In genomic region chr6:34359438-34360158, GRCh38 we compare ENCODE assay signal across 16 cellular contexts. TPM values are rescaled to one million over a fixed set of nuclear protein-coding genes. Genes with fewer than 3 reads are reported as not detected.
DNase-seq lines count a peak whose midpoint lies in the region; ATAC-seq, FAIRE-seq and TF ChIP-seq lines count a peak whose summit lies in the region.
"Had no signal": no experiment of that assay in that cellular context is flagged by ENCODE, and none has a peak within 500 bp of the region (broad histone marks: within the 10 kb centered on the region; RNA-seq: fewer than 3 reads in every experiment).

No MANE protein-coding gene starts in this region.

- dilution Hi-C loops in keratinocyte (cut with MboI; ENCODE audit: extremely low pct_ligation_motif_present, low sequenced_read_pairs), result no loop called here

- no peak overlapping the region for H2AFZ ChIP-seq in ACC112 (ENCODE audit: low read length, unreplicated experiment)
- H2AFZ ChIP-seq in keratinocyte (ENCODE audit: control insufficient read depth, low read length), result no peak overlapping the region

- H3K4me1 ChIP-seq in ACC112 (ENCODE audit: control insufficient read depth, insufficient read depth, low read length, unreplicated experiment) (peaks cover 16% of the 10 kb centered on the region), keratinocyte (ENCODE audit: control insufficient read depth, extremely low read depth, insufficient read depth, low read length) (peaks cover 15% of the 10 kb centered on the region)

- ATAC-seq in GM21423 (IDR thresholded peaks at IDR 0.05; ENCODE audit: unreplicated experiment), result no peak
- ATAC-seq in stimulated activated naive CD8-positive, alpha-beta T cell treated with anti-CD3 and anti-CD28 coated beads, Interleukin-15, amount 100 ng/mL, for 72 hours, result no peak
- ATAC-seq: activated CD4-positive, CD25-positive, alpha-beta regulatory T cell treated with anti-CD3 and anti-CD28 coated beads, Interleukin-2, amount 50 U/mL, for 24 hours; activated T-cell treated with anti-CD3 and anti-CD28 coated beads, Interleukin-2, amount 50 U/mL, for 72 hours; body of pancreas; Right ventricle myocardium inferior had no signal

- peak overlapping the region; percentile 72 for H3K4me3 Mint-ChIP-seq in HFFc6
- no peak overlapping the region for H3K4me3 Mint-ChIP-seq in stimulated activated naive CD8-positive, alpha-beta T cell treated with anti-CD3 and anti-CD28 coated beads, Interleukin-15, amount 100 ng/mL, for 72 hours
- H3K4me3 Mint-ChIP-seq: activated T-cell treated with anti-CD3 and anti-CD28 coated beads, Interleukin-2, amount 50 U/mL, for 72 hours; IgD-negative memory B cell had no signal

- H3K27me3 Mint-ChIP-seq in HFFc6 (ENCODE audit: insufficient read depth), result no peaks in the 10 kb centered on the region
- no peaks in the 10 kb centered on the region for H3K27me3 Mint-ChIP-seq in stimulated activated naive CD8-positive, alpha-beta T cell treated with anti-CD3 and anti-CD28 coated beads, Interleukin-15, amount 100 ng/mL, for 72 hours
- H3K27me3 Mint-ChIP-seq: IgD-negative memory B cell had no signal

- peaks cover 57% of the 10 kb centered on the region for H3K79me2 ChIP-seq in ACC112 (ENCODE audit: control insufficient read depth, insufficient read depth, low read length, unreplicated experiment)
- H3K79me2 ChIP-seq in keratinocyte (ENCODE audit: control insufficient read depth, insufficient read depth, low read length), result peaks cover 68% of the 10 kb centered on the region

- peaks cover 50% of the 10 kb centered on the region for H3K4me1 Mint-ChIP-seq in HFFc6 (ENCODE audit: low read depth)
- peaks cover 35% of the 10 kb centered on the region for H3K4me1 Mint-ChIP-seq in stimulated activated naive CD8-positive, alpha-beta T cell treated with anti-CD3 and anti-CD28 coated beads, Interleukin-15, amount 100 ng/mL, for 72 hours

- H3K36me3 Mint-ChIP-seq in HFFc6 (ENCODE audit: low read depth), result peaks cover 3% of the 10 kb centered on the region; the same call in 1 of the 2 replicates
- H3K36me3 Mint-ChIP-seq: IgD-negative memory B cell had no signal

- H3K9me3 ChIP-seq in keratinocyte (ENCODE audit: control insufficient read depth, low read depth, low read length), result no peaks in the 10 kb centered on the region
- H3K9me3 ChIP-seq: body of pancreas had no signal

- no peaks in the 10 kb centered on the region for H3K9me3 Mint-ChIP-seq in HFFc6
- H3K9me3 Mint-ChIP-seq in stimulated activated naive CD8-positive, alpha-beta T cell treated with anti-CD3 and anti-CD28 coated beads, Interleukin-15, amount 100 ng/mL, for 72 hours, result no peaks in the 10 kb centered on the region
- H3K9me3 Mint-ChIP-seq: activated T-cell treated with anti-CD3 and anti-CD28 coated beads, Interleukin-2, amount 50 U/mL, for 72 hours; IgD-negative memory B cell had no signal

- H3K27ac Mint-ChIP-seq in HFFc6, result peak overlapping the region; percentile 50
- H3K27ac Mint-ChIP-seq in stimulated activated naive CD8-positive, alpha-beta T cell treated with anti-CD3 and anti-CD28 coated beads, Interleukin-15, amount 100 ng/mL, for 72 hours, result peak overlapping the region in 1 of 2 donors; percentile 42

- no peaks in the 10 kb centered on the region for H3K9me1 ChIP-seq in keratinocyte (ENCODE audit: control insufficient read depth, extremely low read depth, insufficient read depth, low read length)

- no peak for FAIRE-seq in keratinocyte (lab: Jason Lieb, UNC)

- H3K27me3 ChIP-seq in ACC112 (ENCODE audit: insufficient read depth, low read length) (no peaks in the 10 kb centered on the region), keratinocyte (ENCODE audit: control insufficient read depth, extremely low read depth, insufficient read depth, low read length) (no peaks in the 10 kb centered on the region)
- H3K27me3 ChIP-seq: body of pancreas had no signal

- H3K4me3 ChIP-seq in ACC112 (ENCODE audit: low read depth, low read length) (no peak overlapping the region; the same call in 1 of the 2 replicates), keratinocyte (ENCODE audit: control insufficient read depth in 2 of 3, extremely low read depth in 1 of 3, insufficient read depth in 2 of 3, low read depth in 1 of 3, low read length in 3 of 3) (no peak overlapping the region)
- H3K4me3 ChIP-seq: body of pancreas had no signal

- peaks cover 3% of the 10 kb centered on the region for H4K20me1 ChIP-seq in keratinocyte (ENCODE audit: control insufficient read depth, extremely low read depth, insufficient read depth, low read length)

- H3K27ac ChIP-seq in ACC112 (ENCODE audit: low read depth, low read length), result peak overlapping the region; percentile 0; the same call in 1 of the 2 replicates
- H3K27ac ChIP-seq in VCaP, result peak overlapping the region; percentile 18; the same call in 1 of the 2 replicates
- H3K27ac ChIP-seq in keratinocyte (ENCODE audit: control insufficient read depth, insufficient read depth, low read length), result no peak overlapping the region
- H3K27ac ChIP-seq: body of pancreas had no signal

- H3K4me2 ChIP-seq in keratinocyte (ENCODE audit: control insufficient read depth, extremely low read depth, insufficient read depth, low read depth, low read length), result peak overlapping the region; percentile 6

- peak; percentile 3 for DNase-seq in HFFc6
- no peak for DNase-seq in keratinocyte (ENCODE audit: low read depth, low spot score)
- DNase-seq in middle frontal gyrus (ENCODE audit: extremely low spot score, low spot score), result no peak
- DNase-seq in 8988T, result no peak
- DNase-seq in stimulated activated naive CD8-positive, alpha-beta T cell treated with anti-CD3 and anti-CD28 coated beads, Interleukin-15, amount 100 ng/mL, for 72 hours, result no peak
- DNase-seq: activated T-cell treated with anti-CD3 and anti-CD28 coated beads, Interleukin-2, amount 50 U/mL, for 72 hours; body of pancreas; islet precursor cell; NCI-H2029 treated with DMSO at 0.1 percent for 48 hours; stimulated activated naive CD4-positive, alpha-beta T cell treated with Interleukin-2 at 50 U/mL for 16 hours had no signal

- TF ChIP-seq CTCF in HFFc6 (IDR thresholded peaks at IDR 0.05) (no peak), VCaP (conservative IDR thresholded peaks at IDR 0.05) (no peak), keratinocyte (optimal IDR thresholded peaks at IDR 0.05 in 1 of 3, IDR thresholded peaks at IDR 0.05 in 1 of 3, conservative IDR thresholded peaks at IDR 0.05 in 1 of 3; ENCODE audit: extremely low read depth in 1 of 3, insufficient read depth in 2 of 3, low read length in 3 of 3) (no peak)

- no peak overlapping the region for H3K9ac ChIP-seq in keratinocyte (ENCODE audit: control insufficient read depth, extremely low read depth, insufficient read depth, low read length)

- H3K36me3 ChIP-seq in ACC112 (ENCODE audit: insufficient read depth, low read length) (no peaks in the 10 kb centered on the region; the same call in 1 of the 2 replicates), keratinocyte (ENCODE audit: control insufficient read depth in 2 of 2, extremely low read depth in 1 of 2, insufficient read depth in 2 of 2, low read length in 2 of 2) (no peaks in the 10 kb centered on the region)

RNA-seq across cellular contexts. Expression of gene NUDT3, which starts 32.9 kb away (rescaled TPM):
- 10 to 100 TPM; 11.3 to 18.9 (median 16.6) TPM for total RNA-seq in HFFc6 (2021; fragmentation: NEBNext Ultra II Directional; extraction: Animal tissue kit (Norgen Biotek cat#: 25700))
- 11.5 to 20.6 TPM (median 16.5 TPM) in 3 replicates for polyA plus RNA-seq in keratinocyte
- 2.0 TPM for polyA plus RNA-seq in keratinocyte (2011; ENCODE audit: low read depth)
- 12.9 and 16.8 TPM in 2 replicates for polyA plus RNA-seq in keratinocyte (2011; cell fraction: cytosol; rRNA removed)
- 15.1 and 15.3 TPM in 2 replicates for polyA plus RNA-seq in keratinocyte (2011; cell fraction: nucleus; rRNA removed)
- 2.4 and 8.8 TPM in 2 replicates for polyA plus RNA-seq in keratinocyte (2012; ENCODE audit: low replicate concordance)
- 12.7 to 30.6 TPM (median 21.0 TPM) in 3 replicates for polyA minus RNA-seq in keratinocyte
- 24.2 TPM for polyA minus RNA-seq in keratinocyte (2011; cell fraction: cytosol; rRNA and poly(A)+ RNA removed)
- polyA minus RNA-seq in keratinocyte (2011; cell fraction: nucleus; rRNA and poly(A)+ RNA removed), result 10.1 and 21.6 TPM in 2 replicates
